ENCODE assay signal across 1 cellular context in the genomic region with DNA sequence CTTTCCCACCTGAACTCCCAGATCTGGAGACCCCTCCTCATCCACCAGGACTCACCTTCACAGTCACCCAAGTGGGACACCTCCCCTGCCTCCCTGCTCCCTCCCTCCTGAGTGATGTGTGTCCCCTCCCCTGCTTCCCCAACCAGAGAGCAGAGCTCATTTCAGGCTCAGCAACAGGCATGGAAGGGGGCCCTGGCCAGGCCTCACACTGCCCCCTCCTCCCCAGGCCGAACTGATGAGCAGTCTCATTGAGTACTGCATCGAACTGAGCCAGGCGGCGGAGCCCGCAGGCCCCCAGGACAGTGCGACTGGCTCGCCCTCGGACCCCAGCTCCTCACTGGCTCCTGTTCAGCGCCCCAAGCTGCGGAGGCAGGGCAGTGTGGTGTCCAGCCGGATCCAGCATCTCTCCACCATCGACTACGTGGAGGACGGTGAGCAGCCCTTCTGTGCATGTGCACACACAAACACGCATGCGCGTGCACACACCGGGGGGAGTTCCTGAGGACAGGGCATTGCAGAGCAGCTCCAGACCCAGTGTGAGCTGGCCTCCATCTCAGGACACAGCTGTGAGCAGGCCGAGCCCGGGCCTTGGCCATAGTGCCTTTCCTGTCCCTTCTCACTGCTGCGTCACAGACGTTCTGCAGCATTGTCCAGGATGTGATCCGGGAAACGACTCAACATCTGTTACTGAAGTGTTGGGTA.
TF ChIP-seq lines count a peak whose summit lies in the region.

No MANE protein-coding gene starts in this region.

TF ChIP-seq in HepG2, 621 proteins besides CTCF, POLR2A, EP300 and RAD21:
- TF ChIP-seq ZNF180 (CRISPR knock-in tag; IDR thresholded peaks at IDR 0.05; ENCODE audit: borderline replicate concordance, low read depth) (no peak), RXRA (CRISPR knock-in tag; IDR thresholded peaks at IDR 0.05) (0 out of 2 replicates have a peak, but pooled peaks have one; percentile 12)
